In genomic region chr19:35734889-35735288, GRCh38 we compare ENCODE assay signal across 19 cellular contexts. TPM values are rescaled to one million over a fixed set of nuclear protein-coding genes. Genes with fewer than 3 reads are reported as not detected.
A peak's percentile ranks its signal among the peaks of the same experiment; 100 is the strongest.
DNase-seq lines count a peak whose midpoint lies in the region; ATAC-seq and TF ChIP-seq lines count a peak whose summit lies in the region.
"Had no signal": no experiment of that assay in that cellular context is flagged by ENCODE, and none has a peak within 500 bp of the region (broad histone marks: within the 10 kb centered on the region; RNA-seq: fewer than 3 reads in every experiment).

No MANE protein-coding gene starts in this region.

- H3K4me1 ChIP-seq in sigmoid colon, result peaks cover 0 to 8% (median 5%) of the 10 kb centered on the region in 4 donors

- WGBS in sigmoid colon, 2 donors, result 88 to 90% methylated on average over 5 of the region's 5 CpGs

- no peaks in the 10 kb centered on the region for H3K9me3 ChIP-seq in sigmoid colon

- no peak overlapping the region for H3K4me3 ChIP-seq in sigmoid colon
- H3K4me3 ChIP-seq: GM23248 had no signal

- H3K27ac Mint-ChIP-seq in activated CD4-positive, alpha-beta T cell treated with anti-CD3 and anti-CD28 coated beads for 36 hours, result peak overlapping the region; percentile 14
- peak overlapping the region; percentile 59 to 93 for H3K27ac Mint-ChIP-seq in stimulated activated naive CD8-positive, alpha-beta T cell treated with anti-CD3 and anti-CD28 coated beads, Interleukin-15, amount 100 ng/mL, for 72 hours
- no peak overlapping the region for H3K27ac Mint-ChIP-seq in endothelial cell (ENCODE audit: unreplicated experiment)

- POLR2A ChIA-PET in activated CD4-positive, alpha-beta T cell treated with anti-CD3 and anti-CD28 coated beads for 36 hours (lab: Charles Lee), result no interaction called here

- ATAC-seq in activated CD4-positive, alpha-beta T cell treated with anti-CD3 and anti-CD28 coated beads for 36 hours, result no peak
- no peak for ATAC-seq in stimulated activated naive CD8-positive, alpha-beta T cell treated with anti-CD3 and anti-CD28 coated beads, Interleukin-15, amount 100 ng/mL, for 72 hours
- no peak for ATAC-seq in stimulated activated naive CD8-positive, alpha-beta T cell treated with anti-CD3 and anti-CD28 coated beads, Interleukin-15, Interleukin-2, amounts not matched to agents 100 U/mL and 50 U/mL, for 24 hours
- no peak for ATAC-seq in HG02970 (IDR thresholded peaks at IDR 0.05; ENCODE audit: low FRiP score, unreplicated experiment)
- ATAC-seq in HG03460 (IDR thresholded peaks at IDR 0.05; ENCODE audit: unreplicated experiment), result no peak
- ATAC-seq: CD8-positive, alpha-beta T cell; HCT116 had no signal

- H3K27me3 ChIP-seq in sigmoid colon, result no peaks in the 10 kb centered on the region

- peaks cover 3% of the 10 kb centered on the region for H3K4me1 Mint-ChIP-seq in activated CD4-positive, alpha-beta T cell treated with anti-CD3 and anti-CD28 coated beads for 36 hours
- peaks cover 54% of the 10 kb centered on the region for H3K4me1 Mint-ChIP-seq in stimulated activated naive CD8-positive, alpha-beta T cell treated with anti-CD3 and anti-CD28 coated beads, Interleukin-15, amount 100 ng/mL, for 72 hours
- H3K4me1 Mint-ChIP-seq in endothelial cell (ENCODE audit: unreplicated experiment), result peaks cover 3% of the 10 kb centered on the region

- H3K9me3 Mint-ChIP-seq in activated CD4-positive, alpha-beta T cell treated with anti-CD3 and anti-CD28 coated beads for 36 hours (ENCODE audit: low read depth), result no peaks in the 10 kb centered on the region
- H3K9me3 Mint-ChIP-seq in stimulated activated naive CD8-positive, alpha-beta T cell treated with anti-CD3 and anti-CD28 coated beads, Interleukin-15, amount 100 ng/mL, for 72 hours, result no peaks in the 10 kb centered on the region
- no peaks in the 10 kb centered on the region for H3K9me3 Mint-ChIP-seq in endothelial cell (ENCODE audit: unreplicated experiment)
- H3K9me3 Mint-ChIP-seq: CD8-positive, alpha-beta T cell had no signal

- TF ChIP-seq EP300 in sigmoid colon (IDR thresholded peaks at IDR 0.05), result no peak

- H3K36me3 ChIP-seq in sigmoid colon, result peaks cover 43 to 89% (median 58%) of the 10 kb centered on the region in 4 donors

- no peak for TF ChIP-seq CTCF in endothelial cell (IDR thresholded peaks at IDR 0.05; ENCODE audit: unreplicated experiment)
- TF ChIP-seq CTCF in sigmoid colon (IDR thresholded peaks at IDR 0.05), result no peak

- no peak for DNase-seq in activated CD4-positive, alpha-beta T cell treated with anti-CD3 and anti-CD28 coated beads for 36 hours
- DNase-seq in activated CD4-positive, alpha-beta T cell treated with anti-CD3 and anti-CD28 coated beads for 1 hour, result no peak
- no peak for DNase-seq in stimulated activated naive CD8-positive, alpha-beta T cell treated with anti-CD3 and anti-CD28 coated beads, Interleukin-15, amount 100 ng/mL, for 72 hours
- no peak for DNase-seq in stimulated activated naive CD8-positive, alpha-beta T cell treated with anti-CD3 and anti-CD28 coated beads, Interleukin-15, Interleukin-2, amounts not matched to agents 100 U/mL and 50 U/mL, for 24 hours
- DNase-seq in endothelial cell (ENCODE audit: low spot score) (no peak), sigmoid colon (no peak)
- DNase-seq: 8988T; CD8-positive, alpha-beta T cell; DND-41; GM23248; KBM-7; NCI-H1417 treated with DMSO at 0.1 percent for 48 hours; NCI-H2029; NCI-H2171 treated with DMSO at 0.1 percent for 48 hours; NCI-H446 treated with DMSO at 0.1 percent for 48 hours; NCI-H748 treated with DMSO at 0.1 percent for 48 hours had no signal

- no peaks in the 10 kb centered on the region for H3K27me3 Mint-ChIP-seq in activated CD4-positive, alpha-beta T cell treated with anti-CD3 and anti-CD28 coated beads for 36 hours
- no peaks in the 10 kb centered on the region for H3K27me3 Mint-ChIP-seq in stimulated activated naive CD8-positive, alpha-beta T cell treated with anti-CD3 and anti-CD28 coated beads, Interleukin-15, amount 100 ng/mL, for 72 hours
- peaks cover 28% of the 10 kb centered on the region for H3K27me3 Mint-ChIP-seq in endothelial cell (ENCODE audit: unreplicated experiment)

- H3K4me3 Mint-ChIP-seq in activated CD4-positive, alpha-beta T cell treated with anti-CD3 and anti-CD28 coated beads for 36 hours, result no peak overlapping the region
- no peak overlapping the region for H3K4me3 Mint-ChIP-seq in stimulated activated naive CD8-positive, alpha-beta T cell treated with anti-CD3 and anti-CD28 coated beads, Interleukin-15, amount 100 ng/mL, for 72 hours
- peak overlapping the region; percentile 49 for H3K4me3 Mint-ChIP-seq in endothelial cell (ENCODE audit: unreplicated experiment)
- H3K4me3 Mint-ChIP-seq: CD8-positive, alpha-beta T cell had no signal

- no peak overlapping the region for H3K27ac ChIP-seq in sigmoid colon
- H3K27ac ChIP-seq: GM23248 had no signal

- CTCF ChIA-PET in activated CD4-positive, alpha-beta T cell treated with anti-CD3 and anti-CD28 coated beads for 36 hours (lab: Charles Lee), result no interaction called here

- TF ChIP-seq POLR2A in sigmoid colon (IDR thresholded peaks at IDR 0.05), result no peak

- intact Hi-C loops in activated CD4-positive, alpha-beta T cell treated with anti-CD3 and anti-CD28 coated beads for 36 hours (cut with DNase I, micrococcal nuclease), result no loop called here
- intact Hi-C loops in sigmoid colon (cut with DNase I), result no loop called here

- peaks cover 45% of the 10 kb centered on the region for H3K36me3 Mint-ChIP-seq in activated CD4-positive, alpha-beta T cell treated with anti-CD3 and anti-CD28 coated beads for 36 hours (ENCODE audit: low read depth)
- peaks cover 49% of the 10 kb centered on the region for H3K36me3 Mint-ChIP-seq in endothelial cell (ENCODE audit: low read depth, unreplicated experiment)

RNA-seq across cellular contexts. Expression of gene IGFLR1, which starts 7.4 kb away (rescaled TPM):
- 10 to 100 TPM; 71.4 to 80.2 TPM for total RNA-seq in activated CD4-positive, alpha-beta T cell treated with anti-CD3 and anti-CD28 coated beads for 36 hours
- 3.2 TPM for total RNA-seq in endothelial cell (ENCODE audit: unreplicated experiment)
- 10 to 100 TPM in 2 of 4 donors, 1 to 10 TPM in 2; 2.5 to 12.2 (median 8.6) TPM for total RNA-seq in sigmoid colon
- polyA plus RNA-seq in sigmoid colon, result 10 to 100 TPM in 1 of 3 donors, 1 to 10 TPM in 2; 3.7 to 25.0 (median 9.0) TPM

RNA-seq across cellular contexts. Expression of gene U2AF1L4, which starts 10.3 kb away (rescaled TPM):
- total RNA-seq in activated CD4-positive, alpha-beta T cell treated with anti-CD3 and anti-CD28 coated beads for 36 hours, result 10 to 100 TPM; 31.6 to 37.5 TPM
- total RNA-seq in endothelial cell (ENCODE audit: unreplicated experiment) (12.0 TPM), sigmoid colon (10 to 100 TPM; 16.3 to 53.5 (median 27.9) TPM)
- polyA plus RNA-seq in sigmoid colon, result 10 to 100 TPM; 12.7 to 23.4 (median 16.0) TPM

RNA-seq across cellular contexts. Expression of gene PSENEN, which starts 10.6 kb away (rescaled TPM):
- total RNA-seq in activated CD4-positive, alpha-beta T cell treated with anti-CD3 and anti-CD28 coated beads for 36 hours, result 10 to 100 TPM; 36.0 to 37.9 TPM
- total RNA-seq in endothelial cell (ENCODE audit: unreplicated experiment) (99.0 TPM), sigmoid colon (10 to 100 TPM; 27.8 to 44.9 (median 36.6) TPM)
- polyA plus RNA-seq in sigmoid colon, result 10 to 100 TPM; 48.0 to 72.3 (median 59.4) TPM

RNA-seq across cellular contexts. Expression of gene LIN37, which starts 13.5 kb away (rescaled TPM):
- total RNA-seq in activated CD4-positive, alpha-beta T cell treated with anti-CD3 and anti-CD28 coated beads for 36 hours, result 10 to 100 TPM in 1 of 2 experiments, 1 to 10 TPM in 1; 8.4 to 12.7 TPM
- total RNA-seq in endothelial cell (ENCODE audit: unreplicated experiment) (9.0 TPM), sigmoid colon (10 to 100 TPM; 12.5 to 19.1 (median 15.9) TPM)
- 10 to 100 TPM in 2 of 3 donors, 1 to 10 TPM in 1; 8.4 to 13.6 (median 11.3) TPM for polyA plus RNA-seq in sigmoid colon

RNA-seq across cellular contexts. Expression of gene KMT2B, which starts 17.1 kb away (rescaled TPM):
- 10 to 100 TPM; 48.6 to 49.4 TPM for total RNA-seq in activated CD4-positive, alpha-beta T cell treated with anti-CD3 and anti-CD28 coated beads for 36 hours
- 51.7 TPM for total RNA-seq in endothelial cell (ENCODE audit: unreplicated experiment)
- 10 to 100 TPM in 3 of 4 donors, 1 to 10 TPM in 1; 6.4 to 27.3 (median 15.3) TPM for total RNA-seq in sigmoid colon
- polyA plus RNA-seq in sigmoid colon, result 10 to 100 TPM in 2 of 3 donors, 1 to 10 TPM in 1; 7.4 to 32.2 (median 12.0) TPM

Comparison
In these comparisons a context has a peak if more than half of its experiments do, and no peak if none do; other contexts are left out.
1. RNA of gene IGFLR1, which starts 7.4 kb away (total RNA-seq): 71.4 to 80.2 TPM in activated CD4-positive, alpha-beta T cell treated with anti-CD3 and anti-CD28 coated beads for 36 hours; 2.5 to 12.2 TPM in sigmoid colon and 3.2 TPM in endothelial cell (single experiment); every median in the first group is over 4 times any median in the second.